Comparison of ENCODE assay signal across 8 cellular contexts in the genomic region with DNA sequence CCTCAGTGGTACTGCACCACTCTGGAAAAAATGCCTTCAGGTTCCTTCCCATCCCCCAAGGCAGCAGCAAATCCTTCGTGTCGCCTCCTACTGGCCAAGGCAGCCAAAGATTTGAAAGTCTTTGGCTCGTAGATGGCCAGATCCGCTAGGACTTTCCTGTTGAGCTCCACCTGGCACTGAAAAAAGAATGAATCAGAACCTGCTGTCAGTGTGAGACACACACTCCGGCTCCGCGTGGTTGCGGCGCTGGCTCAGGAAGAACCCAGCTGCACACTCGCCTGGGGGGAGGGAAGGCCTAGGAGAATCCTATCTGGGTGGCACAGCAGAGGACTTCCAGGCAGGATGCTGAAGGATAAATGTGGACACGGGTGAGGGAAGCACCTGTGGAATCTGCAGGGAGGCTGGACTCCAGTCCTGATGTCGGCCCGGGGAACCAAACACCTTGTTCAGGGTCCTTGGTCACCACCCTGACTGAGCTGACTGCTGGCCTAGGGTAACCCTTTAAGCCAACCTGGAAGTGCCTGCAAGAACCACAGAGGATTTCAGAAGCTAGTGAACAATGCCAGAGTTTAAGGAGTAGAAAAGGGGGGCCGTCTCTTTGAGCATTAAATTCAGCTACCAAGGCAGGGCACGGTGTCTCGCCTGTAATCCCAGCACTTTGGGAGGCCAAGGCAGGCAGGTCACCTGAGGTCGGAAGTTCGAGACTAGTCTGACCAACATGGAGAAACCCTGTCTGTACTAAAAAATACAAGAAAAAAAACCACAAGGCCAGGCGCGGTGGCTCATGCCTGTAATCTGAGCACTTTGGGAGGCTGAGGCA. TPM values are rescaled to one million over a fixed set of nuclear protein-coding genes. Genes with fewer than 3 reads are reported as not detected.
DNase-seq lines count a peak whose midpoint lies in the region; ATAC-seq, FAIRE-seq and TF ChIP-seq lines count a peak whose summit lies in the region.

No MANE protein-coding gene starts in this region.

- H3K79me2 ChIP-seq in keratinocyte (ENCODE audit: control insufficient read depth, insufficient read depth, low read length): peaks cover 75% of the 10 kb centered on the region

- peaks cover 7% of the 10 kb centered on the region for H4K20me1 ChIP-seq in keratinocyte (ENCODE audit: control insufficient read depth, extremely low read depth, insufficient read depth, low read length)

- no peaks in the 10 kb centered on the region for H3K9me3 ChIP-seq in keratinocyte (ENCODE audit: control insufficient read depth, low read depth, low read length)

- H3K4me2 ChIP-seq in keratinocyte (ENCODE audit: control insufficient read depth, extremely low read depth, insufficient read depth, low read depth, low read length): no peak overlapping the region

- H3K4me3 Mint-ChIP-seq in activated naive CD8-positive, alpha-beta T cell treated with anti-CD3 and anti-CD28 coated beads, Interleukin-2, amount 10 ng/mL, durations not matched to agents 7 days and 5 days: peak overlapping the region; percentile 37

- dilution Hi-C loops in keratinocyte (cut with MboI; ENCODE audit: extremely low pct_ligation_motif_present, low sequenced_read_pairs): no loop called here

- no peak for FAIRE-seq in keratinocyte (lab: Jason Lieb, UNC)

- peaks cover 44% of the 10 kb centered on the region for H3K4me1 ChIP-seq in keratinocyte (ENCODE audit: control insufficient read depth, extremely low read depth, insufficient read depth, low read length)

- H3K9me1 ChIP-seq in keratinocyte (ENCODE audit: control insufficient read depth, extremely low read depth, insufficient read depth, low read length): no peaks in the 10 kb centered on the region

- no peaks in the 10 kb centered on the region for H3K9me3 Mint-ChIP-seq in activated naive CD8-positive, alpha-beta T cell treated with anti-CD3 and anti-CD28 coated beads, Interleukin-2, amount 10 ng/mL, durations not matched to agents 7 days and 5 days

- peaks cover 34% of the 10 kb centered on the region for H3K4me1 Mint-ChIP-seq in activated naive CD8-positive, alpha-beta T cell treated with anti-CD3 and anti-CD28 coated beads, Interleukin-2, amount 10 ng/mL, durations not matched to agents 7 days and 5 days

- no peak overlapping the region for H2AFZ ChIP-seq in keratinocyte (ENCODE audit: control insufficient read depth, low read length)

- TF ChIP-seq CTCF in GM12865 (IDR thresholded peaks at IDR 0.05; ENCODE audit: insufficient read depth, low read depth, low read length, missing control alignments) (peak; percentile 76), keratinocyte (optimal IDR thresholded peaks at IDR 0.05 in 1 of 3, IDR thresholded peaks at IDR 0.05 in 1 of 3, conservative IDR thresholded peaks at IDR 0.05 in 1 of 3; ENCODE audit: extremely low read depth in 1 of 3, insufficient read depth in 2 of 3, low read length in 3 of 3) (peak; percentile 81 to 98 (median 84))

- peak; percentile 42 to 43 for DNase-seq in AML-193 (lab: John Stamatoyannopoulos, UW)
- peak; percentile 64 for DNase-seq in GM12865 (ENCODE audit: low read depth)
- DNase-seq in NCI-H82 (lab: John Stamatoyannopoulos, UW): peak; percentile 91
- DNase-seq in activated naive CD8-positive, alpha-beta T cell treated with anti-CD3 and anti-CD28 coated beads, Interleukin-2, amount 10 ng/mL, durations not matched to agents 7 days and 5 days: no peak
- DNase-seq in keratinocyte (ENCODE audit: low read depth, low spot score): peak; percentile 88
- no peak for DNase-seq in pons (ENCODE audit: low spot score)

- no peak for ATAC-seq in activated naive CD8-positive, alpha-beta T cell treated with anti-CD3 and anti-CD28 coated beads, Interleukin-2, amount 10 ng/mL, durations not matched to agents 7 days and 5 days (ENCODE audit: low read depth)
- ATAC-seq in HG03469 (IDR thresholded peaks at IDR 0.05; ENCODE audit: unreplicated experiment) (no peak), HG02973 (IDR thresholded peaks at IDR 0.05; ENCODE audit: unreplicated experiment) (no peak)

- peak overlapping the region; percentile 22 for H3K9ac ChIP-seq in keratinocyte (ENCODE audit: control insufficient read depth, extremely low read depth, insufficient read depth, low read length)

- H3K36me3 ChIP-seq in keratinocyte (ENCODE audit: control insufficient read depth in 2 of 2, extremely low read depth in 1 of 2, insufficient read depth in 2 of 2, low read length in 2 of 2): peaks cover 34 to 44% of the 10 kb centered on the region in 2 experiments

- peak overlapping the region; percentile 21 for H3K27ac ChIP-seq in keratinocyte (ENCODE audit: control insufficient read depth, insufficient read depth, low read length)

- H3K4me3 ChIP-seq in GM12865 (ENCODE audit: low read depth, low read length): no peak overlapping the region
- no peak overlapping the region for H3K4me3 ChIP-seq in keratinocyte (ENCODE audit: control insufficient read depth in 2 of 3, extremely low read depth in 1 of 3, insufficient read depth in 2 of 3, low read depth in 1 of 3, low read length in 3 of 3)

- no peaks in the 10 kb centered on the region for H3K27me3 ChIP-seq in keratinocyte (ENCODE audit: control insufficient read depth, extremely low read depth, insufficient read depth, low read length)

- POLR2A ChIA-PET in activated naive CD8-positive, alpha-beta T cell treated with anti-CD3 and anti-CD28 coated beads, Interleukin-2, amount 10 ng/mL, durations not matched to agents 7 days and 5 days (lab: Charles Lee): interaction anchor here (1.0 kb wide), 1 partner anchor 27 kb away, joined by 5 read pairs; a partner anchor contains a TSS

- peaks cover 22% of the 10 kb centered on the region for H3K36me3 Mint-ChIP-seq in activated naive CD8-positive, alpha-beta T cell treated with anti-CD3 and anti-CD28 coated beads, Interleukin-2, amount 10 ng/mL, durations not matched to agents 7 days and 5 days

- H3K27me3 Mint-ChIP-seq in activated naive CD8-positive, alpha-beta T cell treated with anti-CD3 and anti-CD28 coated beads, Interleukin-2, amount 10 ng/mL, durations not matched to agents 7 days and 5 days: no peaks in the 10 kb centered on the region

- H3K27ac Mint-ChIP-seq in activated naive CD8-positive, alpha-beta T cell treated with anti-CD3 and anti-CD28 coated beads, Interleukin-2, amount 10 ng/mL, durations not matched to agents 7 days and 5 days: peak overlapping the region; percentile 42

RNA-seq across cellular contexts. Expression of a gene that starts 3.2 kb away (rescaled TPM):
- 100 to 1,000 TPM; 201 to 211 TPM for total RNA-seq in activated naive CD8-positive, alpha-beta T cell treated with anti-CD3 and anti-CD28 coated beads, Interleukin-2, amount 10 ng/mL, durations not matched to agents 7 days and 5 days
- 97.0 to 171 TPM (median 140 TPM) in 3 replicates for polyA plus RNA-seq in keratinocyte
- polyA plus RNA-seq in keratinocyte (2011; ENCODE audit: low read depth): 75.5 TPM
- 28.4 and 29.1 TPM in 2 replicates for polyA plus RNA-seq in keratinocyte (2011; cell fraction: cytosol; rRNA removed)
- 897 and 930 TPM in 2 replicates for polyA plus RNA-seq in keratinocyte (2011; cell fraction: nucleus; rRNA removed)
- polyA plus RNA-seq in keratinocyte (2012; ENCODE audit: low replicate concordance): 61.3 and 150 TPM in 2 replicates
- polyA minus RNA-seq in keratinocyte: 41.8 to 80.5 TPM (median 44.9 TPM) in 3 replicates
- polyA minus RNA-seq in keratinocyte (2011; cell fraction: cytosol; rRNA and poly(A)+ RNA removed): 10.7 TPM
- polyA minus RNA-seq in keratinocyte (2011; cell fraction: nucleus; rRNA and poly(A)+ RNA removed): 90.2 and 130 TPM in 2 replicates

RNA-seq across cellular contexts. Expression of a gene that starts 4.8 kb away (rescaled TPM):
- 100 to 1,000 TPM in 1 of 2 experiments, 10 to 100 TPM in 1; 98.6 to 101 TPM for total RNA-seq in activated naive CD8-positive, alpha-beta T cell treated with anti-CD3 and anti-CD28 coated beads, Interleukin-2, amount 10 ng/mL, durations not matched to agents 7 days and 5 days
- polyA plus RNA-seq in keratinocyte: 94.3 to 169 TPM (median 133 TPM) in 3 replicates
- 31.7 TPM for polyA plus RNA-seq in keratinocyte (2011; ENCODE audit: low read depth)
- polyA plus RNA-seq in keratinocyte (2011; cell fraction: cytosol; rRNA removed): 121 and 139 TPM in 2 replicates
- polyA plus RNA-seq in keratinocyte (2011; cell fraction: nucleus; rRNA removed): 71.0 and 73.2 TPM in 2 replicates
- 118 and 167 TPM in 2 replicates for polyA plus RNA-seq in keratinocyte (2012; ENCODE audit: low replicate concordance)
- polyA minus RNA-seq in keratinocyte: 42.8 to 84.5 TPM (median 75.4 TPM) in 3 replicates
- polyA minus RNA-seq in keratinocyte (2011; cell fraction: cytosol; rRNA and poly(A)+ RNA removed): 137 TPM
- 25.4 and 27.8 TPM in 2 replicates for polyA minus RNA-seq in keratinocyte (2011; cell fraction: nucleus; rRNA and poly(A)+ RNA removed)

RNA-seq across cellular contexts. Expression of a gene that starts 18.8 kb away (rescaled TPM):
- not detected for total RNA-seq in activated naive CD8-positive, alpha-beta T cell treated with anti-CD3 and anti-CD28 coated beads, Interleukin-2, amount 10 ng/mL, durations not matched to agents 7 days and 5 days
- polyA plus RNA-seq in keratinocyte: 4.6 to 6.5 TPM (median 5.1 TPM) in 3 replicates
- polyA plus RNA-seq in keratinocyte (2011; ENCODE audit: low read depth): 0.45 TPM
- 2.9 and 4.5 TPM in 2 replicates for polyA plus RNA-seq in keratinocyte (2011; cell fraction: cytosol; rRNA removed)
- polyA plus RNA-seq in keratinocyte (2011; cell fraction: nucleus; rRNA removed): 4.0 and 5.7 TPM in 2 replicates
- polyA plus RNA-seq in keratinocyte (2012; ENCODE audit: low replicate concordance): 2.4 and 7.2 TPM in 2 replicates
- 0.64 to 1.9 TPM (median 1.0 TPM) in 3 replicates for polyA minus RNA-seq in keratinocyte
- polyA minus RNA-seq in keratinocyte (2011; cell fraction: cytosol; rRNA and poly(A)+ RNA removed): 6.5 TPM
- 0.62 and 1.6 TPM in 2 replicates for polyA minus RNA-seq in keratinocyte (2011; cell fraction: nucleus; rRNA and poly(A)+ RNA removed)

RNA-seq across cellular contexts. Expression of a gene that starts 27.3 kb away (rescaled TPM):
- total RNA-seq in activated naive CD8-positive, alpha-beta T cell treated with anti-CD3 and anti-CD28 coated beads, Interleukin-2, amount 10 ng/mL, durations not matched to agents 7 days and 5 days: 10 to 100 TPM; 87.3 to 97.1 TPM
- polyA plus RNA-seq in keratinocyte: 75.8 to 86.9 TPM (median 83.2 TPM) in 3 replicates
- 159 TPM for polyA plus RNA-seq in keratinocyte (2011; ENCODE audit: low read depth)
- 36.7 and 110 TPM in 2 replicates for polyA plus RNA-seq in keratinocyte (2011; cell fraction: cytosol; rRNA removed)
- 32.3 and 40.6 TPM in 2 replicates for polyA plus RNA-seq in keratinocyte (2011; cell fraction: nucleus; rRNA removed)
- polyA plus RNA-seq in keratinocyte (2012; ENCODE audit: low replicate concordance): 72.4 and 134 TPM in 2 replicates
- polyA minus RNA-seq in keratinocyte: 10.8 to 14.5 TPM (median 13.5 TPM) in 3 replicates
- polyA minus RNA-seq in keratinocyte (2011; cell fraction: cytosol; rRNA and poly(A)+ RNA removed): 90.7 TPM
- polyA minus RNA-seq in keratinocyte (2011; cell fraction: nucleus; rRNA and poly(A)+ RNA removed): 7.7 and 13.7 TPM in 2 replicates

RNA-seq across cellular contexts. Expression of a gene that starts 33.2 kb away (rescaled TPM):
- total RNA-seq in activated naive CD8-positive, alpha-beta T cell treated with anti-CD3 and anti-CD28 coated beads, Interleukin-2, amount 10 ng/mL, durations not matched to agents 7 days and 5 days: under 1 TPM; 0.36 to 0.85 TPM
- 5.0 to 6.7 TPM (median 6.5 TPM) in 3 replicates for polyA plus RNA-seq in keratinocyte
- 0.79 TPM for polyA plus RNA-seq in keratinocyte (2011; ENCODE audit: low read depth)
- 1.4 and 3.9 TPM in 2 replicates for polyA plus RNA-seq in keratinocyte (2011; cell fraction: cytosol; rRNA removed)
- 5.0 and 8.3 TPM in 2 replicates for polyA plus RNA-seq in keratinocyte (2011; cell fraction: nucleus; rRNA removed)
- polyA plus RNA-seq in keratinocyte (2012; ENCODE audit: low replicate concordance): 3.7 and 16.1 TPM in 2 replicates
- polyA minus RNA-seq in keratinocyte: 1.7 to 3.9 TPM (median 2.3 TPM) in 3 replicates
- polyA minus RNA-seq in keratinocyte (2011; cell fraction: cytosol; rRNA and poly(A)+ RNA removed): 10.6 TPM
- polyA minus RNA-seq in keratinocyte (2011; cell fraction: nucleus; rRNA and poly(A)+ RNA removed): 4.7 and 7.9 TPM in 2 replicates

Comparison
In these comparisons a context has a peak if more than half of its experiments do, and no peak if none do; other contexts are left out.
1. DNase-seq: peak in AML-193 (2 of 2), GM12865 (single experiment), NCI-H82 (single experiment) and keratinocyte (single experiment); none in activated naive CD8-positive, alpha-beta T cell treated with anti-CD3 and anti-CD28 coated beads, Interleukin-2, amount 10 ng/mL, durations not matched to agents 7 days and 5 days (single experiment) and pons (single experiment).